7 cellular contexts compared by ENCODE assay signal in genomic region chr2:112432735-112433479, GRCh38. TPM values are rescaled to one million over a fixed set of nuclear protein-coding genes. Genes with fewer than 3 reads are reported as not detected.
DNase-seq lines count a peak whose midpoint lies in the region; ATAC-seq and TF ChIP-seq lines count a peak whose summit lies in the region.
"Not testable (repeated sequence)": the region's sequence is repeated elsewhere in the genome, so short reads cannot be mapped to it uniquely, and the experiment has no call there.

No MANE protein-coding gene starts in this region.

- H3K36me3 Mint-ChIP-seq in activated naive CD8-positive, alpha-beta T cell: not testable (repeated sequence)

- POLR2A ChIA-PET in Panc1 (lab: Charles Lee): interaction anchor here (0.6 kb wide), 1 partner anchor 127 kb away, joined by 4 read pairs; no protein-coding TSS in a partner anchor

- not testable (repeated sequence) for H3K9ac ChIP-seq in liver (ENCODE audit: low read depth in 1 of 2, low read length in 2 of 2)

- intact Hi-C loops in Panc1 (cut with micrococcal nuclease; ENCODE audit: unreplicated experiment): not testable (repeated sequence)
- intact Hi-C loops in sciatic nerve (cut with DNase I): loop anchor here (10.0 kb wide), 1 partner anchor 168 kb away; no protein-coding TSS in a partner anchor

- not testable (repeated sequence) for H3K9me3 ChIP-seq in Panc1 (ENCODE audit: control insufficient read depth, insufficient read depth, low read depth, low read length); liver (ENCODE audit: control insufficient read depth in 4 of 4, low read length in 3 of 4)

- peaks cover 18% of the 10 kb centered on the region for H3K4me1 Mint-ChIP-seq in activated naive CD8-positive, alpha-beta T cell (ENCODE audit: low read depth)

- WGBS in liver: 8% methylated on average over 93 of the region's 98 CpGs

- H3K9me3 Mint-ChIP-seq in activated naive CD8-positive, alpha-beta T cell (ENCODE audit: low read depth): not testable (repeated sequence)

- peak overlapping the region; percentile 87 for H3K4me3 Mint-ChIP-seq in activated naive CD8-positive, alpha-beta T cell

- not testable (repeated sequence) for TF ChIP-seq CTCF in Panc1 (IDR thresholded peaks at IDR 0.05); liver (IDR thresholded peaks at IDR 0.05; ENCODE audit: low read depth, low read length, missing input control)

- H3K4me3 ChIP-seq in Panc1 (ENCODE audit: low read depth in 2 of 2, low read length in 2 of 2): peak overlapping the region; percentile 40 to 57
- peak overlapping the region in 2 of 3 donors; percentile 30 to 53 for H3K4me3 ChIP-seq in liver (ENCODE audit: low read depth in 1 of 3, low read length in 3 of 3)

- not testable (repeated sequence) for H3K27me3 Mint-ChIP-seq in activated naive CD8-positive, alpha-beta T cell

- peak; percentile 44 for ATAC-seq in GM18873 (IDR thresholded peaks at IDR 0.05; ENCODE audit: low FRiP score, unreplicated experiment)
- ATAC-seq in HG02798 (IDR thresholded peaks at IDR 0.05; ENCODE audit: poor library complexity, unreplicated experiment): peak; percentile 54
- ATAC-seq in Panc1: peak; percentile 78; the same call in 1 of the 2 replicates
- peak; percentile 35 for ATAC-seq in esophagus mucosa
- ATAC-seq in sciatic nerve: not testable (repeated sequence)

- BruUV-seq in Panc1 (replicated peaks; lab: Mats Ljungman, UMichigan): not testable (repeated sequence)

- H3K36me3 ChIP-seq in Panc1 (ENCODE audit: control insufficient read depth, insufficient read depth, low read length); liver (ENCODE audit: control insufficient read depth in 4 of 4, insufficient read depth in 3 of 4, low read depth in 1 of 4, low read length in 3 of 4): not testable (repeated sequence)

- H3K4me1 ChIP-seq in Panc1 (ENCODE audit: control insufficient read depth, insufficient read depth, low read length); liver (ENCODE audit: control insufficient read depth in 4 of 4, insufficient read depth in 4 of 4, low read length in 3 of 4): not testable (repeated sequence)

- H3K27me3 ChIP-seq in Panc1 (ENCODE audit: control insufficient read depth, insufficient read depth, low read length); liver (ENCODE audit: control insufficient read depth in 4 of 4, insufficient read depth in 4 of 4, low read length in 3 of 4): not testable (repeated sequence)

- in situ Hi-C loops in Panc1 (cut with HindIII; ENCODE audit: low pct_unique_long_range_greater_than_20kb, low sequenced_read_pairs): not testable (repeated sequence)

- H3K27ac ChIP-seq in Panc1 (ENCODE audit: low read length): not testable (repeated sequence)
- peak overlapping the region; percentile 65 to 72 for H3K27ac ChIP-seq in liver (ENCODE audit: low read depth in 1 of 2, low read length in 2 of 2)

- DNase-seq in Panc1 (ENCODE audit: low read depth, low spot score): not testable (repeated sequence)
- peak; percentile 71 for DNase-seq in sciatic nerve (ENCODE audit: low spot score)

- not testable (repeated sequence) for TF ChIP-seq RAD21 in liver (IDR thresholded peaks at IDR 0.05)

- CTCF ChIA-PET in Panc1 (lab: Charles Lee): interaction anchor here (0.5 to 0.6 kb wide), 7 partner anchors 34 to 311 kb away, joined by 3 to 5 read pairs (median 3); partner anchors contain the start of gene ZC3H8

- H3K27ac Mint-ChIP-seq in activated naive CD8-positive, alpha-beta T cell: peak overlapping the region; percentile 73

TF ChIP-seq in liver, 16 proteins besides CTCF, POLR2A, EP300 and RAD21:
- TF ChIP-seq RXRA (IDR thresholded peaks at IDR 0.05) (peak; percentile 45 to 48), SP1 (IDR thresholded peaks at IDR 0.05) (peak; percentile 52)
TF ChIP-seq in liver: peak in this region for 2; not testable (repeated sequence) for 14.

RNA-seq across cellular contexts. Expression of gene RGPD8, which starts 0.5 kb away (rescaled TPM):
- total RNA-seq in Panc1 (2021; ENCODE audit: unreplicated experiment) (20.9 TPM), esophagus mucosa (3.5 TPM), liver (10 to 100 TPM in 1 of 2 donors, 1 to 10 TPM in 1; 7.2 to 20.6 TPM), sciatic nerve (36.2 TPM)
- polyA plus RNA-seq in Panc1 (2012; ENCODE audit: insufficient read length): 3.9 TPM
- polyA plus RNA-seq in liver: 1 to 10 TPM; 1.5 to 1.7 TPM

RNA-seq across cellular contexts. Expression of gene TTL, which starts 49.0 kb away (rescaled TPM):
- 81.5 TPM for total RNA-seq in Panc1 (2021; ENCODE audit: unreplicated experiment)
- 40.3 TPM for polyA plus RNA-seq in Panc1 (2012; ENCODE audit: insufficient read length)
- 21.6 TPM for total RNA-seq in esophagus mucosa
- total RNA-seq in liver: 1 to 10 TPM; 7.2 to 9.5 TPM
- polyA plus RNA-seq in liver: 1 to 10 TPM; 3.6 to 7.0 TPM
- total RNA-seq in sciatic nerve: 36.7 TPM
